In the genomic region with DNA sequence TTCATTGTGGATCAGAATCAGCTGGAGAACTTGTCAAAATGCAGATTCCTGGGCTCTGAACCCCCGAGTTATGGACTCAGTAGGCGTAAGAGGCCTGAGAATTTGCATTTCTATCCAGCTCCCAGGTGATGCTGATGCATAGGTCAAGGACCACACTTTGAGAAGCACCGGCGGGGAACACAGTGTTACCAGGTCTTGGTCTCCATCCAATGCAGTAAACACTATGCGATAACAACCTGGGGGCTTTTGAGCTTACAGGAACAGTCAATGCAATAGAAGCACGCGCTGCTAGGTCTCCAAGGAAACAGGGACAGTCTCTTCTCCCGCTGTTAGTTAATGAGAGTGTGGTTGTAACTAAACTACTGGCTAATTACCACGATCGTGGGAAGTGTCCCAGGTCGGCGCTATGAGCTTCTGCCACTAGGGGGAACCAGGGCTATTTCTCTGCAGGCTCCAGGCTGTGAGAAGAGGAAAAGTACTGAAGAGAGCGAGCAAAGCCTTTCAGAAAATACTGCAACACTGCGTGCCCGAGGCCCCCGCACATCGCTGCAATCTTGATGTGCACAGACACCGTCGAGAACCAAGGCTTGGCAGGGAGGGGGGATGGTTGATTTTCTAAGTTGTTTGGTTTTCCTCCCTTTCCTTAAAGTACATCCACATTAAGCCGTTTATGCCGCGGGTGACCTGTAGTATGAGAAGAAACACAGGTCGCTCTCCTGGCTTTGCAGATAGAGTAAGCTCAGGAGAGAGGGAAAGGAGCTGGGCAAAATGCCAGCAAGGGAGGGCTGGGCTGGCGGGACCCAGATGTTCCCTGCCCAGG, we compare ENCODE assay signal across 8 cellular contexts. TPM values are rescaled to one million over a fixed set of nuclear protein-coding genes. Genes with fewer than 3 reads are reported as not detected.
A peak's percentile ranks its signal among the peaks of the same experiment; 100 is the strongest.
DNase-seq lines count a peak whose midpoint lies in the region; ATAC-seq, FAIRE-seq and TF ChIP-seq lines count a peak whose summit lies in the region.

No MANE protein-coding gene starts in this region.

- H3K9me3 Mint-ChIP-seq in activated CD4-positive, alpha-beta T cell treated with anti-CD3 and anti-CD28 coated beads, Interleukin-2, amount 10 ng/mL, durations not matched to agents 24 days and 14 days = no peaks in the 10 kb centered on the region

- H3K4me1 ChIP-seq in HepG2 (ENCODE audit: insufficient read depth, low read length) = peaks cover 10% of the 10 kb centered on the region

- TF ChIP-seq EP300 in HepG2 (IDR thresholded peaks at IDR 0.05; ENCODE audit: low read depth in 2 of 2, low read length in 2 of 2) = no peak
- TF ChIP-seq EP300 in HepG2 (CRISPR knock-in tag; IDR thresholded peaks at IDR 0.05; ENCODE audit: borderline replicate concordance) = no peak

- H4K20me1 ChIP-seq in HepG2 (ENCODE audit: insufficient read depth, low read length) = no peaks in the 10 kb centered on the region

- no peak overlapping the region for H3K4me3 ChIP-seq in GM12875 (ENCODE audit: low read depth, low read length)
- H3K4me3 ChIP-seq in coronary artery = peak overlapping the region; percentile 49
- peak overlapping the region in 1 of 3 experiments; percentile 48; a peak in 2 of 6 replicates for H3K4me3 ChIP-seq in HepG2 (replicated peaks in 1 of 3; ENCODE audit: insufficient read depth in 1 of 3, low read depth in 2 of 3, low read length in 3 of 3)

- H3K27ac Mint-ChIP-seq in activated CD4-positive, alpha-beta T cell treated with anti-CD3 and anti-CD28 coated beads, Interleukin-2, amount 10 ng/mL, durations not matched to agents 24 days and 14 days = no peak overlapping the region

- peaks cover 0 to 56% of the 10 kb centered on the region in 2 experiments; a peak in 4 of 5 replicates for H3K27me3 ChIP-seq in HepG2 (ENCODE audit: control insufficient read depth in 1 of 2, insufficient read depth in 2 of 2, low read length in 2 of 2)

- ATAC-seq in HG03432 (IDR thresholded peaks at IDR 0.05; ENCODE audit: unreplicated experiment) (peak; percentile 68), HepG2 (peak; percentile 87), GM21576 (IDR thresholded peaks at IDR 0.05; ENCODE audit: unreplicated experiment) (no peak)

- 0% methylated on average over 16 of the region's 24 CpGs for WGBS in HepG2 (ENCODE audit: low lambda C conversion rate)

- POLR2A ChIA-PET in HepG2 (lab: Yijun Ruan, JAX) = no interaction called here

- no peak overlapping the region for H3K9ac ChIP-seq in HepG2 (ENCODE audit: insufficient read depth, low read depth, low read length)

- no peak for TF ChIP-seq POLR2A in HepG2 (IDR thresholded peaks at IDR 0.05; ENCODE audit: insufficient read depth in 1 of 2, low read depth in 2 of 2, low read length in 2 of 2)

- intact Hi-C loops in activated CD4-positive, alpha-beta T cell treated with anti-CD3 and anti-CD28 coated beads, Interleukin-2, amount 10 ng/mL, durations not matched to agents 24 days and 14 days (cut with micrococcal nuclease) = loop anchor here (1.0 kb wide), 1 partner anchor 227 kb away; no protein-coding TSS in a partner anchor
- intact Hi-C loops in HepG2 (cut with micrococcal nuclease; ENCODE audit: unreplicated experiment) = loop anchor here (1.0 kb wide), 2 partner anchors 146 to 227 kb away; no protein-coding TSS in a partner anchor

- no peaks in the 10 kb centered on the region for H3K36me3 Mint-ChIP-seq in activated CD4-positive, alpha-beta T cell treated with anti-CD3 and anti-CD28 coated beads, Interleukin-2, amount 10 ng/mL, durations not matched to agents 24 days and 14 days (ENCODE audit: low read depth)

- peak; percentile 80 for FAIRE-seq in HepG2 (lab: Jason Lieb, UNC)

- no peak overlapping the region for H3K27ac ChIP-seq in coronary artery
- H3K27ac ChIP-seq in HepG2 (ENCODE audit: extremely low read length, insufficient read depth, low read length) = no peak overlapping the region

- no peaks in the 10 kb centered on the region for H3K79me2 ChIP-seq in HepG2 (ENCODE audit: insufficient read depth, low read length)

- no TSS peak for BruUV-seq in HepG2 (replicated peaks; lab: Mats Ljungman, UMichigan)

- TF ChIP-seq RAD21 in HepG2 (CRISPR knock-in tag; IDR thresholded peaks at IDR 0.05) = no peak

- H3K36me3 ChIP-seq in HepG2 (replicated peaks in 1 of 2; ENCODE audit: control insufficient read depth in 1 of 2, insufficient read depth in 2 of 2, low read length in 2 of 2) = no peaks in the 10 kb centered on the region

- H3K4me2 ChIP-seq in HepG2 (ENCODE audit: low read depth, low read length) = peak overlapping the region; percentile 79

- peak; percentile 90 for TF ChIP-seq CTCF in GM12875 (IDR thresholded peaks at IDR 0.05; ENCODE audit: borderline replicate concordance, insufficient read depth, low read depth, low read length)
- peak; percentile 79 for TF ChIP-seq CTCF in coronary artery (IDR thresholded peaks at IDR 0.05)
- TF ChIP-seq CTCF in HepG2 (CRISPR knock-in tag; IDR thresholded peaks at IDR 0.05) = peak; percentile 80

- DNase-seq in NCI-H510A treated with DMSO at 0.1 percent for 48 hours (lab: John Stamatoyannopoulos, UW) (peak; percentile 33), coronary artery (ENCODE audit: low spot score) (no peak), HepG2 (ENCODE audit: low spot score) (peak; percentile 41)
- peak; percentile 93 for DNase-seq in activated CD4-positive, alpha-beta T cell treated with anti-CD3 and anti-CD28 coated beads, Interleukin-2, amount 10 ng/mL, durations not matched to agents 24 days and 14 days
- DNase-seq in stimulated activated CD4-positive, alpha-beta T cell treated with anti-CD3 and anti-CD28 coated beads, Interleukin-4, amount 100 ng/mL, for 48 hours (ENCODE audit: low read depth in 2 of 2) = peak; percentile 64 to 75

- H3K4me1 Mint-ChIP-seq in activated CD4-positive, alpha-beta T cell treated with anti-CD3 and anti-CD28 coated beads, Interleukin-2, amount 10 ng/mL, durations not matched to agents 24 days and 14 days = peaks cover 20% of the 10 kb centered on the region

- in situ Hi-C loops in HepG2 (cut with HindIII; ENCODE audit: extremely low pct_ligation_motif_present, low pct_unique_long_range_greater_than_20kb) = loop anchor here (5.0 kb wide), 2 partner anchors 145 to 230 kb away; no protein-coding TSS in a partner anchor

- H3K9me3 ChIP-seq in HepG2 (ENCODE audit: low read length) = no peaks in the 10 kb centered on the region

- CTCF ChIA-PET in HepG2 (lab: Yijun Ruan, JAX; ENCODE audit: low intra/inter-chr PET ratio, low total read pairs) = interaction anchor here (1.0 to 4.2 kb wide), 2 partner anchors 59 to 144 kb away, joined by 3 to 40 read pairs; no protein-coding TSS in a partner anchor

- H3K27me3 Mint-ChIP-seq in activated CD4-positive, alpha-beta T cell treated with anti-CD3 and anti-CD28 coated beads, Interleukin-2, amount 10 ng/mL, durations not matched to agents 24 days and 14 days = peaks cover 33% of the 10 kb centered on the region

- peak overlapping the region; percentile 77 for H3K4me3 Mint-ChIP-seq in activated CD4-positive, alpha-beta T cell treated with anti-CD3 and anti-CD28 coated beads, Interleukin-2, amount 10 ng/mL, durations not matched to agents 24 days and 14 days

- peak overlapping the region; percentile 1 for H2AFZ ChIP-seq in HepG2 (ENCODE audit: low read length)

TF ChIP-seq in HepG2, 621 proteins besides CTCF, POLR2A, EP300 and RAD21 (continues in another document):
- TF ChIP-seq SMC3 (IDR thresholded peaks at IDR 0.05; ENCODE audit: low read length) (peak; percentile 47; the same call in 1 of the 2 replicates), XRCC5 (optimal IDR thresholded peaks at IDR 0.05; ENCODE audit: low read length) (peak; percentile 69), KDM2A (CRISPR knock-in tag; IDR thresholded peaks at IDR 0.05; ENCODE audit: borderline replicate concordance, low read depth) (peak; percentile 38; the same call in 1 of the 2 replicates), ZKSCAN5 (CRISPR knock-in tag; IDR thresholded peaks at IDR 0.05) (no peak), GABPA (IDR thresholded peaks at IDR 0.05; ENCODE audit: low read depth, low read length) (no peak), GABPA (CRISPR knock-in tag; IDR thresholded peaks at IDR 0.05; ENCODE audit: low read depth) (no peak), ZNF292 (CRISPR knock-in tag; IDR thresholded peaks at IDR 0.05; ENCODE audit: borderline replicate concordance, low read depth) (0 out of 2 replicates have a peak, but pooled peaks have one; percentile 20)
- TF ChIP-seq, protein P1, sequence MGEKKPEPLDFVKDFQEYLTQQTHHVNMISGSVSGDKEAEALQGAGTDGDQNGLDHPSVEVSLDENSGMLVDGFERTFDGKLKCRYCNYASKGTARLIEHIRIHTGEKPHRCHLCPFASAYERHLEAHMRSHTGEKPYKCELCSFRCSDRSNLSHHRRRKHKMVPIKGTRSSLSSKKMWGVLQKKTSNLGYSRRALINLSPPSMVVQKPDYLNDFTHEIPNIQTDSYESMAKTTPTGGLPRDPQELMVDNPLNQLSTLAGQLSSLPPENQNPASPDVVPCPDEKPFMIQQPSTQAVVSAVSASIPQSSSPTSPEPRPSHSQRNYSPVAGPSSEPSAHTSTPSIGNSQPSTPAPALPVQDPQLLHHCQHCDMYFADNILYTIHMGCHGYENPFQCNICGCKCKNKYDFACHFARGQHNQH (CRISPR knock-in tag; IDR thresholded peaks at IDR 0.05) = no peak

RNA-seq across cellular contexts. Expression of gene KCNA1, which starts 52.0 kb away (rescaled TPM):
- not detected in 2 replicates for total RNA-seq in activated CD4-positive, alpha-beta T cell treated with anti-CD3 and anti-CD28 coated beads, Interleukin-2, amount 10 ng/mL, durations not matched to agents 24 days and 14 days
- total RNA-seq in HepG2 (2016; rRNA removed; fragmentation: Illumina TruSeq; extraction: Trizol) = not detected in 2 replicates
- total RNA-seq in HepG2 (2016; cell fraction: cytosol; rRNA removed; fragmentation: Illumina TruSeq; extraction: Trizol; ENCODE audit: low read depth) = not detected in 2 replicates
- not detected in 2 replicates for total RNA-seq in HepG2 (2016; cell fraction: insoluble cytoplasmic fraction; rRNA removed; fragmentation: Illumina TruSeq; extraction: Trizol)
- total RNA-seq in HepG2 (2016; cell fraction: membrane; rRNA removed; fragmentation: Illumina TruSeq; extraction: Trizol) = not detected in 2 replicates
- total RNA-seq in HepG2 (2016; cell fraction: nucleus; rRNA removed; fragmentation: Illumina TruSeq; extraction: Trizol) = not detected in 2 replicates
- not detected in 2 replicates for polyA plus RNA-seq in HepG2 (2011; rRNA removed)
- not detected in 2 replicates for polyA plus RNA-seq in HepG2 (2011; cell fraction: cytosol; rRNA removed)
- not detected in 2 replicates for polyA plus RNA-seq in HepG2 (2011; cell fraction: nucleus; rRNA removed)
- polyA plus RNA-seq in HepG2 (2012) = not detected in 2 replicates
- polyA plus RNA-seq in HepG2 (2016; cell fraction: cytosol; fragmentation: Illumina TruSeq; extraction: Trizol; ENCODE audit: low read depth) = not detected in 2 replicates
- polyA plus RNA-seq in HepG2 (2016; cell fraction: insoluble cytoplasmic fraction; fragmentation: Illumina TruSeq; extraction: Trizol; ENCODE audit: low read depth) = not detected in 2 replicates
- not detected in 2 replicates for polyA plus RNA-seq in HepG2 (2016; cell fraction: membrane; fragmentation: Illumina TruSeq; extraction: Trizol; ENCODE audit: low read depth)
- not detected in 2 replicates for polyA plus RNA-seq in HepG2 (2016; cell fraction: nucleus; fragmentation: Illumina TruSeq; extraction: Trizol; ENCODE audit: insufficient read depth, low read depth)
- not detected in 2 replicates for polyA minus RNA-seq in HepG2 (2011; rRNA and poly(A)+ RNA removed; ENCODE audit: low replicate concordance)
- polyA minus RNA-seq in HepG2 (2011; cell fraction: cytosol; rRNA and poly(A)+ RNA removed) = not detected in 2 replicates
- not detected in 2 replicates for polyA minus RNA-seq in HepG2 (2011; cell fraction: nucleus; rRNA and poly(A)+ RNA removed)
